1 cellular context compared by ENCODE assay signal in the genomic region with DNA sequence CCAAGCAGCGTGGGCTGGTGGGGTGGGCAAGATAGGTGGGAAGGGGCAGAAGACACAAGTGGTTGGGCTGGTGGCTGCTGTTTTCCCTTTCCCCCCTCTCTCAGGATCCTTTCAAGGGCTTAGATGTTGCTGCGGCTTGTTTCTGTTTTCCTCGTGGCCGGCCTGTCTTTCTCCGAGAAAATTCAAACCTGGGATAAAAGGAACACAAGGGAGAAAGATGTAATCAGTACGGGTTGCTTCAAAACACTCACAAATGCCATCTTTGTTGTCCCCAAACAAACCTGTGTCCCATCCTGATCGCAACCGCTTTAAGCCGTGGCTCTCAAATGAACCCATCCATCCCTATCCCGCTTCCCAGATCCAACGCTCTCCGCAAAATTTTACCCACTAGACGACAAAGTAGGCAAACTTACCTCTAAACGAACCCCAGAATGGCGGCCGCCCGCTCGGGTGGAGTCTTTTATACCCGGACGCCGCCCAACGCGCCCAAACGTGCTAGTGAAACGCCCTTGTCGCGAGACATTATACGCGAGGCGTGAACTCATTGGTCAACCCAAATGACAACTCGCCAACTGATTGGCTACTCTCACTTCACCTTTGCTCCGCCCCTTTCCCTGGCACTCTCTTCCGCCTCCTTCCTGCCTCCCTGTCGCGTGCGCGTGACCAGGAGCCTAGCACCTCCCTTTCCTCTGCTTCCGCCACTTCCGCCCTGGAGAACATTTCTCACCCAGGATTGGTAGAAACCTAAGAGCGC.
TF ChIP-seq lines count a peak whose summit lies in the region.

Gene PPP1R10 (minus strand): TSS at position 433 of the 754 bp plus-strand sequence. CDS start 7,299 bp downstream, outside the sequence.

TF ChIP-seq in GM12878, 131 proteins besides CTCF, POLR2A, EP300 and RAD21 (continued from another document):
- TF ChIP-seq ZBTB40 (IDR thresholded peaks at IDR 0.05; ENCODE audit: borderline replicate concordance) (peak; percentile 94), ASH2L (IDR thresholded peaks at IDR 0.05; ENCODE audit: borderline replicate concordance, low read depth) (no peak), ZBTB4 (CRISPR knock-in tag; IDR thresholded peaks at IDR 0.05) (peak; percentile 89), ATF7 (IDR thresholded peaks at IDR 0.05; ENCODE audit: low read depth) (no peak; the same call in 1 of the 2 replicates), RCOR1 (conservative IDR thresholded peaks at IDR 0.05; ENCODE audit: low read depth, low read length) (0 out of 2 replicates have a peak, but pooled peaks have one; percentile 27), RAD51 (IDR thresholded peaks at IDR 0.05) (peak; percentile 86), NRF1 (conservative IDR thresholded peaks at IDR 0.05; ENCODE audit: low read depth, low read length) (no peak)
- TF ChIP-seq, protein P1, sequence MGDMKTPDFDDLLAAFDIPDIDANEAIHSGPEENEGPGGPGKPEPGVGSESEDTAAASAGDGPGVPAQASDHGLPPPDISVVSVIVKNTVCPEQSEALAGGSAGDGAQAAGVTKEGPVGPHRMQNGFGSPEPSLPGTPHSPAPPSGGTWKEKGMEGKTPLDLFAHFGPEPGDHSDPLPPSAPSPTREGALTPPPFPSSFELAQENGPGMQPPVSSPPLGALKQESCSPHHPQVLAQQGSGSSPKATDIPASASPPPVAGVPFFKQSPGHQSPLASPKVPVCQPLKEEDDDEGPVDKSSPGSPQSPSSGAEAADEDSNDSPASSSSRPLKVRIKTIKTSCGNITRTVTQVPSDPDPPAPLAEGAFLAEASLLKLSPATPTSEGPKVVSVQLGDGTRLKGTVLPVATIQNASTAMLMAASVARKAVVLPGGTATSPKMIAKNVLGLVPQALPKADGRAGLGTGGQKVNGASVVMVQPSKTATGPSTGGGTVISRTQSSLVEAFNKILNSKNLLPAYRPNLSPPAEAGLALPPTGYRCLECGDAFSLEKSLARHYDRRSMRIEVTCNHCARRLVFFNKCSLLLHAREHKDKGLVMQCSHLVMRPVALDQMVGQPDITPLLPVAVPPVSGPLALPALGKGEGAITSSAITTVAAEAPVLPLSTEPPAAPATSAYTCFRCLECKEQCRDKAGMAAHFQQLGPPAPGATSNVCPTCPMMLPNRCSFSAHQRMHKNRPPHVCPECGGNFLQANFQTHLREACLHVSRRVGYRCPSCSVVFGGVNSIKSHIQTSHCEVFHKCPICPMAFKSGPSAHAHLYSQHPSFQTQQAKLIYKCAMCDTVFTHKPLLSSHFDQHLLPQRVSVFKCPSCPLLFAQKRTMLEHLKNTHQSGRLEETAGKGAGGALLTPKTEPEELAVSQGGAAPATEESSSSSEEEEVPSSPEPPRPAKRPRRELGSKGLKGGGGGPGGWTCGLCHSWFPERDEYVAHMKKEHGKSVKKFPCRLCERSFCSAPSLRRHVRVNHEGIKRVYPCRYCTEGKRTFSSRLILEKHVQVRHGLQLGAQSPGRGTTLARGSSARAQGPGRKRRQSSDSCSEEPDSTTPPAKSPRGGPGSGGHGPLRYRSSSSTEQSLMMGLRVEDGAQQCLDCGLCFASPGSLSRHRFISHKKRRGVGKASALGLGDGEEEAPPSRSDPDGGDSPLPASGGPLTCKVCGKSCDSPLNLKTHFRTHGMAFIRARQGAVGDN (IDR thresholded peaks at IDR 0.05), result peak; percentile 78
